In genomic region chr6:39314273-39314790, GRCh38 we compare ENCODE assay signal across 11 cellular contexts. TPM values are rescaled to one million over a fixed set of nuclear protein-coding genes. Genes with fewer than 3 reads are reported as not detected.
DNase-seq lines count a peak whose midpoint lies in the region; ATAC-seq and TF ChIP-seq lines count a peak whose summit lies in the region.
"Had no signal": no experiment of that assay in that cellular context is flagged by ENCODE, and none has a peak within 500 bp of the region (broad histone marks: within the 10 kb centered on the region; RNA-seq: fewer than 3 reads in every experiment).

TSS of gene KCNK17 (minus strand) at chr6:39314419. CDS start at chr6:39314320, 99 bp downstream.

- no peaks in the 10 kb centered on the region for H3K36me3 ChIP-seq in duodenal mucosa (ENCODE audit: control insufficient read depth in 1 of 2, insufficient read depth in 2 of 2, low read length in 2 of 2)
- no peaks in the 10 kb centered on the region for H3K36me3 ChIP-seq in naive thymus-derived CD4-positive, alpha-beta T cell (ENCODE audit: control insufficient read depth in 2 of 3, insufficient read depth in 3 of 3, low read length in 3 of 3)
- H3K36me3 ChIP-seq in CD8-positive, alpha-beta T cell (ENCODE audit: insufficient read depth, low read length) = no peaks in the 10 kb centered on the region

- no peak for ATAC-seq in natural killer cell
- no peak for ATAC-seq in natural killer cell treated with Interleukin-12 subunit alpha and Interleukin-12 subunit beta and Interleukin-15 and Interleukin-18, amount 100 ng/mL, for 72 hours
- ATAC-seq in naive thymus-derived CD4-positive, alpha-beta T cell = no peak
- ATAC-seq in CD8-positive, alpha-beta T cell = no peak

- H3K9me3 ChIP-seq in duodenal mucosa (ENCODE audit: control insufficient read depth in 1 of 2, low read length in 2 of 2) = no peaks in the 10 kb centered on the region
- H3K9me3 ChIP-seq in naive thymus-derived CD4-positive, alpha-beta T cell (ENCODE audit: control insufficient read depth in 2 of 3, low read length in 3 of 3) = no peaks in the 10 kb centered on the region
- no peaks in the 10 kb centered on the region for H3K9me3 ChIP-seq in CD8-positive, alpha-beta T cell (ENCODE audit: low read length)

- H3K27ac Mint-ChIP-seq in natural killer cell (no peak within 1 kb of the TSS), nephron progenitor cell (no peak within 1 kb of the TSS)
- no peak within 1 kb of the TSS for H3K27ac Mint-ChIP-seq in natural killer cell treated with Interleukin-12 subunit alpha and Interleukin-12 subunit beta and Interleukin-15 and Interleukin-18, amount 100 ng/mL, for 72 hours
- H3K27ac Mint-ChIP-seq in naive thymus-derived CD4-positive, alpha-beta T cell = no peak within 1 kb of the TSS
- H3K27ac Mint-ChIP-seq in CD8-positive, alpha-beta T cell = no peak within 1 kb of the TSS

- H3K27ac ChIP-seq in duodenal mucosa (ENCODE audit: low read depth, low read length) = no peak within 1 kb of the TSS
- H3K27ac ChIP-seq in naive thymus-derived CD4-positive, alpha-beta T cell (ENCODE audit: low read depth, low read length) = no peak within 1 kb of the TSS
- no peak within 1 kb of the TSS for H3K27ac ChIP-seq in CD8-positive, alpha-beta T cell (ENCODE audit: low read depth, low read length)

- H3K4me3 ChIP-seq in duodenal mucosa (ENCODE audit: low read depth in 1 of 2, low read length in 2 of 2) = peak within 1 kb of the TSS; percentile 37 to 51
- no peak within 1 kb of the TSS for H3K4me3 ChIP-seq in naive thymus-derived CD4-positive, alpha-beta T cell (ENCODE audit: low read length)
- no peak within 1 kb of the TSS for H3K4me3 ChIP-seq in CD8-positive, alpha-beta T cell (ENCODE audit: low read depth, low read length)

- no peak for DNase-seq in natural killer cell
- no peak for DNase-seq in natural killer cell treated with Interleukin-12 subunit alpha and Interleukin-12 subunit beta and Interleukin-15 and Interleukin-18, amount 100 ng/mL, for 72 hours (ENCODE audit: low spot score)
- DNase-seq in nephron progenitor cell = peak; percentile 41
- DNase-seq in NCI-H2029 treated with DMSO at 0.1 percent for 48 hours (lab: John Stamatoyannopoulos, UW) = no peak
- DNase-seq in mucosa of gallbladder (ENCODE audit: low spot score) = no peak
- no peak for DNase-seq in naive thymus-derived CD4-positive, alpha-beta T cell
- no peak for DNase-seq in CD8-positive, alpha-beta T cell
- DNase-seq: activated effector memory CD4-positive, alpha-beta T cell treated with Interleukin-2 at 50 U/mL for 16 hours; NCI-H345 had no signal

- POLR2A ChIA-PET in naive thymus-derived CD4-positive, alpha-beta T cell (lab: Charles Lee) = no interaction called here
- POLR2A ChIA-PET in CD8-positive, alpha-beta T cell (lab: Charles Lee) = no interaction called here

- intact Hi-C loops in natural killer cell (cut with micrococcal nuclease) = no loop called here
- intact Hi-C loops in naive thymus-derived CD4-positive, alpha-beta T cell (cut with micrococcal nuclease) = no loop called here
- intact Hi-C loops in CD8-positive, alpha-beta T cell (cut with DNase I, micrococcal nuclease) = no loop called here

- no peaks in the 10 kb centered on the region for H3K9me3 Mint-ChIP-seq in natural killer cell
- no peaks in the 10 kb centered on the region for H3K9me3 Mint-ChIP-seq in natural killer cell treated with Interleukin-12 subunit alpha and Interleukin-12 subunit beta and Interleukin-15 and Interleukin-18, amount 100 ng/mL, for 72 hours
- H3K9me3 Mint-ChIP-seq in nephron progenitor cell = no peaks in the 10 kb centered on the region
- no peaks in the 10 kb centered on the region for H3K9me3 Mint-ChIP-seq in naive thymus-derived CD4-positive, alpha-beta T cell
- H3K9me3 Mint-ChIP-seq in CD8-positive, alpha-beta T cell = no peaks in the 10 kb centered on the region

- no peak within 1 kb of the TSS for H3K9ac ChIP-seq in duodenal mucosa (ENCODE audit: low read depth in 1 of 2, low read length in 2 of 2)

- H3K4me1 Mint-ChIP-seq in natural killer cell = peaks cover 5 to 34% of the 10 kb centered on the region in 2 donors
- peaks cover 5 to 6% of the 10 kb centered on the region in 2 donors for H3K4me1 Mint-ChIP-seq in natural killer cell treated with Interleukin-12 subunit alpha and Interleukin-12 subunit beta and Interleukin-15 and Interleukin-18, amount 100 ng/mL, for 72 hours (ENCODE audit: low read depth in 2 of 2)
- no peaks in the 10 kb centered on the region for H3K4me1 Mint-ChIP-seq in nephron progenitor cell
- peaks cover 0 to 7% (median 0%) of the 10 kb centered on the region in 7 donors for H3K4me1 Mint-ChIP-seq in naive thymus-derived CD4-positive, alpha-beta T cell
- peaks cover 3% of the 10 kb centered on the region for H3K4me1 Mint-ChIP-seq in CD8-positive, alpha-beta T cell (ENCODE audit: low read depth)

- TF ChIP-seq CTCF in natural killer cell (IDR thresholded peaks at IDR 0.05) (no peak), nephron progenitor cell (IDR thresholded peaks at IDR 0.05) (no peak)
- no peak for TF ChIP-seq CTCF in CD8-positive, alpha-beta T cell (IDR thresholded peaks at IDR 0.05)

- H3K36me3 Mint-ChIP-seq in natural killer cell = no peaks in the 10 kb centered on the region
- H3K36me3 Mint-ChIP-seq in natural killer cell treated with Interleukin-12 subunit alpha and Interleukin-12 subunit beta and Interleukin-15 and Interleukin-18, amount 100 ng/mL, for 72 hours = no peaks in the 10 kb centered on the region
- H3K36me3 Mint-ChIP-seq in nephron progenitor cell (ENCODE audit: low read depth) = no peaks in the 10 kb centered on the region
- no peaks in the 10 kb centered on the region for H3K36me3 Mint-ChIP-seq in naive thymus-derived CD4-positive, alpha-beta T cell
- no peaks in the 10 kb centered on the region for H3K36me3 Mint-ChIP-seq in CD8-positive, alpha-beta T cell

- CTCF ChIA-PET in naive thymus-derived CD4-positive, alpha-beta T cell (lab: Charles Lee) = no interaction called here
- CTCF ChIA-PET in CD8-positive, alpha-beta T cell (lab: Charles Lee) = interaction anchor here (1.5 to 2.2 kb wide), 2 partner anchors 11 to 148 kb away, joined by 4 to 6 read pairs; no protein-coding TSS in a partner anchor

- peaks cover 15 to 39% of the 10 kb centered on the region in 2 donors for H3K27me3 Mint-ChIP-seq in natural killer cell (ENCODE audit: low read depth in 2 of 2)
- H3K27me3 Mint-ChIP-seq in natural killer cell treated with Interleukin-12 subunit alpha and Interleukin-12 subunit beta and Interleukin-15 and Interleukin-18, amount 100 ng/mL, for 72 hours = peaks cover 14 to 27% of the 10 kb centered on the region in 2 donors
- peaks cover 95% of the 10 kb centered on the region for H3K27me3 Mint-ChIP-seq in nephron progenitor cell (ENCODE audit: low read depth, poor library complexity)
- H3K27me3 Mint-ChIP-seq in naive thymus-derived CD4-positive, alpha-beta T cell = peaks cover 24 to 56% (median 44%) of the 10 kb centered on the region in 5 donors
- H3K27me3 Mint-ChIP-seq in CD8-positive, alpha-beta T cell (ENCODE audit: low read depth) = peaks cover 47% of the 10 kb centered on the region

- H3K4me3 Mint-ChIP-seq in natural killer cell (peak within 1 kb of the TSS; percentile 49), nephron progenitor cell (peak within 1 kb of the TSS; percentile 73)
- H3K4me3 Mint-ChIP-seq in natural killer cell treated with Interleukin-12 subunit alpha and Interleukin-12 subunit beta and Interleukin-15 and Interleukin-18, amount 100 ng/mL, for 72 hours = no peak within 1 kb of the TSS
- H3K4me3 Mint-ChIP-seq in naive thymus-derived CD4-positive, alpha-beta T cell = peak within 1 kb of the TSS in 4 of 10 donors; percentile 4 to 52 (median 43)
- no peak within 1 kb of the TSS for H3K4me3 Mint-ChIP-seq in CD8-positive, alpha-beta T cell

- H3K4me1 ChIP-seq in duodenal mucosa (ENCODE audit: control insufficient read depth in 1 of 2, insufficient read depth in 2 of 2, low read length in 2 of 2) = peaks cover 7 to 19% of the 10 kb centered on the region in 2 donors
- no peaks in the 10 kb centered on the region for H3K4me1 ChIP-seq in naive thymus-derived CD4-positive, alpha-beta T cell (ENCODE audit: control insufficient read depth in 2 of 2, insufficient read depth in 2 of 2, low read length in 2 of 2)
- no peaks in the 10 kb centered on the region for H3K4me1 ChIP-seq in CD8-positive, alpha-beta T cell (ENCODE audit: insufficient read depth, low read length)

- H3K27me3 ChIP-seq in duodenal mucosa (ENCODE audit: control insufficient read depth in 1 of 2, insufficient read depth in 2 of 2, low read length in 2 of 2) = peaks cover 36 to 37% of the 10 kb centered on the region in 2 donors
- no peaks in the 10 kb centered on the region for H3K27me3 ChIP-seq in naive thymus-derived CD4-positive, alpha-beta T cell (ENCODE audit: control insufficient read depth in 2 of 2, insufficient read depth in 2 of 2, low read length in 2 of 2)
- peaks cover 13% of the 10 kb centered on the region for H3K27me3 ChIP-seq in CD8-positive, alpha-beta T cell (ENCODE audit: insufficient read depth, low read length)

RNA-seq across cellular contexts. Expression of gene KCNK17, which starts in this region (rescaled TPM):
- total RNA-seq in natural killer cell = under 1 TPM in 1 of 3 donors, not detected in 2; 0.24 TPM
- total RNA-seq in natural killer cell treated with Interleukin-12 subunit alpha and Interleukin-12 subunit beta and Interleukin-15 and Interleukin-18, amount 100 ng/mL, for 72 hours = not detected
- total RNA-seq in mucosa of gallbladder = 2.2 TPM
- under 1 TPM in 1 of 5 experiments, not detected in 4; 0.72 TPM for total RNA-seq in naive thymus-derived CD4-positive, alpha-beta T cell
- not detected for polyA plus RNA-seq in naive thymus-derived CD4-positive, alpha-beta T cell
- not detected for total RNA-seq in CD8-positive, alpha-beta T cell
- total RNA-seq: epithelial cell of proximal tubule had no signal

Comparison
In these comparisons a context has a peak if more than half of its experiments do, and no peak if none do; other contexts are left out.
1. H3K4me3 Mint-ChIP-seq: peak in natural killer cell (single experiment) and nephron progenitor cell (single experiment); none in natural killer cell treated with Interleukin-12 subunit alpha and Interleukin-12 subunit beta and Interleukin-15 and Interleukin-18, amount 100 ng/mL, for 72 hours (single experiment) and CD8-positive, alpha-beta T cell (single experiment).
2. H3K4me3 ChIP-seq: peak in duodenal mucosa (2 of 2); none in naive thymus-derived CD4-positive, alpha-beta T cell (single experiment) and CD8-positive, alpha-beta T cell (single experiment).